Comparison of ENCODE assay signal across 8 cellular contexts in the genomic region with DNA sequence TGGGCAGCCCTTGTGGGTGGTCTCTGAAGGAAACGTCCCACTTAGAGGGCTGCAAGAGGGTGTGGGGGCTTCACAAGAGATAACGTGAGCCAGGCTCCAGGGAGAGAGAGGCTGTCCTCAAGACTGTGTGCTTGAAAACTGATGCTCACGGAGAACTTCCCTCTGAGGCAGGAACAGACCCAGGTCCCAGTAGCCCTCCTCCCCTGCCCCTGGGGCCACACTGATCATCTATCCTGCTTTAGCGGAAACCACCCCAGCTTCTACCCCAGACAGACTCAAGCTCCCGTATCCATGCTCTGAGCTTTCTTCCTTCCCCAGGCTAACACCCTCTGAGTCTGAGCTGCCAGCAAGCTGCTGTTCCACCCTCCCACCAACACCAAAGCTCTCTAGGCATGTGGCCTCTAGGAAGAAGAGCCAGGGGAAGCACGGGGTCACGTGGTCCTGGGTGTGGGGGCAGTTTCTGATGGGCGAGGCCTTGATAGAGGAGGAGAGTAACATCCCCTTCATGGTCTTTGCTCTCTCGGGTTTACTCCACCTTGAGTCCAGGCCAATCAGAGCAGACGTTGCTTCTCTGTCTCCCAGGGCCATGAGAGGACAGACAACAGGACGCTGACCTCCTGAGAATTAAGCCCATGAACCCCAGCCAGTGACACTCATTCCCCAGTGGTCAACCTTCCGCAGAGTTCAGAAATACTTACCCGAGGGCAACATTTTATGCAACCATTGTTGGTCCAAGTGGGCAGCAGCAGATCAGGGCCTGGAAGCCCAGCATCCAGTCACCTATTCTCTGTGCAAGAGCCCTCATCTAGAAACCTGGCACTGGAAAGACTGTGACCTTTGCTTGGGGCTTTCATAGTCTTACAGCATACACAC. TPM values are rescaled to one million over a fixed set of nuclear protein-coding genes. Genes with fewer than 3 reads are reported as not detected.
DNase-seq lines count a peak whose midpoint lies in the region; ATAC-seq and TF ChIP-seq lines count a peak whose summit lies in the region.

No MANE protein-coding gene starts in this region.

- peak; percentile 43 for ATAC-seq in GM19324 (IDR thresholded peaks at IDR 0.05; ENCODE audit: low FRiP score, unreplicated experiment)
- peak; percentile 75 for ATAC-seq in HG03378 (IDR thresholded peaks at IDR 0.05; ENCODE audit: unreplicated experiment)

- peaks cover 4 to 5% of the 10 kb centered on the region in 2 donors for H3K36me3 ChIP-seq in ascending aorta

- CTCF ChIA-PET in RWPE1 (lab: Yijun Ruan, JAX) = interaction anchor here (1.3 to 6.1 kb wide), 2 partner anchors 13 to 38 kb away, joined by 5 to 51 read pairs; no protein-coding TSS in a partner anchor

- no peaks in the 10 kb centered on the region for H3K27me3 ChIP-seq in ascending aorta

- H3K27ac ChIP-seq in RWPE1 (peak overlapping the region; percentile 88), ascending aorta (peak overlapping the region; percentile 92 to 95)

- intact Hi-C loops in ascending aorta (cut with DNase I) = no loop called here

- POLR2A ChIA-PET in RWPE1 (lab: Yijun Ruan, JAX; ENCODE audit: low non-redundant PET) = interaction anchor here (0.6 to 0.7 kb wide), 3 partner anchors 20 to 541 kb away, joined by 3 to 5 read pairs (median 4); no protein-coding TSS in a partner anchor

- TF ChIP-seq CTCF in RWPE1 (conservative IDR thresholded peaks at IDR 0.05; ENCODE audit: low read depth) (no peak), ascending aorta (IDR thresholded peaks at IDR 0.05) (no peak)

- no peaks in the 10 kb centered on the region for H3K9me3 ChIP-seq in ascending aorta

- H3K4me3 ChIP-seq in ascending aorta = peak overlapping the region; percentile 72 to 81

- H3K4me1 ChIP-seq in ascending aorta = peaks cover 0 to 11% of the 10 kb centered on the region in 2 donors

- DNase-seq in COLO668 (lab: John Stamatoyannopoulos, UW; ENCODE audit: unreplicated experiment) = peak; percentile 32
- no peak for DNase-seq in RWPE1 (ENCODE audit: low spot score)
- no peak for DNase-seq in ascending aorta (ENCODE audit: low spot score in 2 of 2)
- DNase-seq in iPS-NIHi11 (ENCODE audit: low spot score) = peak; percentile 61
- DNase-seq in stimulated activated CD4-positive, alpha-beta T cell treated with anti-CD3 and anti-CD28 coated beads, Interleukin-15, amount 100 ng/mL, for 24 hours = peak; percentile 81
- DNase-seq in cortex of kidney (lab: John Stamatoyannopoulos, UW) = no peak

RNA-seq across cellular contexts. Expression of a gene that starts 1.3 kb away (rescaled TPM):
- total RNA-seq in ascending aorta = 26.1 TPM

RNA-seq across cellular contexts. Expression of a gene that starts 19.1 kb away (rescaled TPM):
- total RNA-seq in ascending aorta = 52.3 TPM

RNA-seq across cellular contexts. Expression of a gene that starts 19.3 kb away (rescaled TPM):
- not detected for total RNA-seq in ascending aorta

RNA-seq across cellular contexts. Expression of a gene that starts 24.1 kb away (rescaled TPM):
- total RNA-seq in ascending aorta = not detected

RNA-seq across cellular contexts. Expression of a gene that starts 35.0 kb away (rescaled TPM):
- not detected for total RNA-seq in ascending aorta

Comparison
In these comparisons a context has a peak if more than half of its experiments do, and no peak if none do; other contexts are left out.
1. DNase-seq: peak in COLO668 (single experiment), iPS-NIHi11 (single experiment) and stimulated activated CD4-positive, alpha-beta T cell treated with anti-CD3 and anti-CD28 coated beads, Interleukin-15, amount 100 ng/mL, for 24 hours (single experiment); none in RWPE1 (single experiment), ascending aorta (0 of 2) and cortex of kidney (single experiment).